20 cellular contexts compared by ENCODE assay signal in genomic region chr5:143636951-143637528, GRCh38.
DNase-seq lines count a peak whose midpoint lies in the region; ATAC-seq and TF ChIP-seq lines count a peak whose summit lies in the region.
"Had no signal": no experiment of that assay in that cellular context is flagged by ENCODE, and none has a peak within 500 bp of the region (broad histone marks: within the 10 kb centered on the region; RNA-seq: fewer than 3 reads in every experiment).

No MANE protein-coding gene starts in this region.

- dilution Hi-C loops in mammary epithelial cell (cut with HindIII; ENCODE audit: low sequenced_read_pairs) = no loop called here

- H3K4me1 ChIP-seq in mesenchymal stem cell (ENCODE audit: control insufficient read depth, insufficient read depth, low read depth, low read length) (no peaks in the 10 kb centered on the region), mammary epithelial cell (ENCODE audit: insufficient read depth, low read length) (no peaks in the 10 kb centered on the region)

- CTCF ChIA-PET in mammary epithelial cell (lab: Charles Lee; ENCODE audit: low non-redundant PET) = interaction anchor here (0.7 kb wide), 1 partner anchor 632 kb away, joined by 5 read pairs; no protein-coding TSS in a partner anchor

- no peak overlapping the region for H2BK12ac ChIP-seq in mesenchymal stem cell (ENCODE audit: low read length in 2 of 2)

- H4K8ac ChIP-seq in mesenchymal stem cell (ENCODE audit: low read length) = no peak overlapping the region

- H4K20me1 ChIP-seq in mammary epithelial cell (ENCODE audit: insufficient read depth, low read length) = no peaks in the 10 kb centered on the region

- TF ChIP-seq POLR2A in GM18505 (IDR thresholded peaks at IDR 0.05; ENCODE audit: borderline replicate concordance, extremely low read depth, insufficient read depth, insufficient read length) = no peak

- no peak overlapping the region for H3K14ac ChIP-seq in mesenchymal stem cell (ENCODE audit: low read length in 2 of 2)

- H3K27me3 Mint-ChIP-seq in HFFc6 (ENCODE audit: insufficient read depth) = peaks cover 3% of the 10 kb centered on the region; the same call in 1 of the 2 replicates
- H3K27me3 Mint-ChIP-seq: activated CD4-positive, alpha-beta T cell treated with anti-CD3 and anti-CD28 coated beads, Interleukin-2, amount 10 ng/mL, durations not matched to agents 24 days and 14 days; activated naive CD4-positive, alpha-beta T cell treated with anti-CD3 and anti-CD28 coated beads, Interleukin-2, amount 10 ng/mL, durations not matched to agents 7 days and 5 days; stimulated activated naive B cell treated with anti-CD40 and anti-IgM and Interleukin-4, amounts not matched to agents 10 μg/mL and 1 μg/mL and 100 μg/mL, for 72 hours had no signal

- no peak overlapping the region for H3K18ac ChIP-seq in mesenchymal stem cell (ENCODE audit: low read depth in 1 of 2, low read length in 2 of 2)

- H3K9me3 ChIP-seq in mesenchymal stem cell (ENCODE audit: control insufficient read depth, low read length) (no peaks in the 10 kb centered on the region), mammary epithelial cell (replicated peaks; ENCODE audit: insufficient read depth, low read length) (no peaks in the 10 kb centered on the region)

- H2BK120ac ChIP-seq in mesenchymal stem cell (ENCODE audit: low read depth, low read length) = no peak overlapping the region

- no peak overlapping the region for H2AK5ac ChIP-seq in mesenchymal stem cell (ENCODE audit: low read length, severe bottlenecking)

- intact Hi-C loops in mammary epithelial cell (cut with micrococcal nuclease) = no loop called here

- H3K9ac ChIP-seq in mesenchymal stem cell (ENCODE audit: low read length) (no peak overlapping the region), mammary epithelial cell (ENCODE audit: insufficient read depth, low read length) (no peak overlapping the region)

- ATAC-seq in HG03135 (IDR thresholded peaks at IDR 0.05; ENCODE audit: unreplicated experiment) (no peak), GM18505 (IDR thresholded peaks at IDR 0.05; ENCODE audit: unreplicated experiment) (no peak)
- ATAC-seq: stimulated activated naive B cell treated with anti-CD40 and anti-IgM and Interleukin-4, amounts not matched to agents 10 μg/mL and 1 μg/mL and 100 μg/mL, for 72 hours had no signal

- no peaks in the 10 kb centered on the region for H3K36me3 Mint-ChIP-seq in HFFc6 (ENCODE audit: low read depth)
- H3K36me3 Mint-ChIP-seq: activated naive CD4-positive, alpha-beta T cell treated with anti-CD3 and anti-CD28 coated beads, Interleukin-2, amount 10 ng/mL, durations not matched to agents 7 days and 5 days; stimulated activated naive B cell treated with anti-CD40 and anti-IgM and Interleukin-4, amounts not matched to agents 10 μg/mL and 1 μg/mL and 100 μg/mL, for 72 hours had no signal

- no peak overlapping the region for H3K4me2 ChIP-seq in mesenchymal stem cell (ENCODE audit: low read length, poor library complexity, severe bottlenecking)
- no peak overlapping the region for H3K4me2 ChIP-seq in mammary epithelial cell (ENCODE audit: insufficient read depth, low read depth, low read length)

- WGBS in mesenchymal stem cell = 40% methylated on average over 7 of the region's 7 CpGs
- 89% methylated on average over 7 of the region's 7 CpGs for WGBS in mammary epithelial cell (ENCODE audit: low coverage, missing lambda C conversion rate)

- in situ Hi-C loops in mammary epithelial cell (cut with MboI; ENCODE audit: low sequenced_read_pairs in 2 of 2) = no loop called here

- H3K4ac ChIP-seq in mesenchymal stem cell (ENCODE audit: low read depth in 1 of 2, low read length in 2 of 2) = no peak overlapping the region

- H3K36me3 ChIP-seq in mesenchymal stem cell (ENCODE audit: control insufficient read depth in 1 of 2, insufficient read depth in 2 of 2, low read depth in 1 of 2, low read length in 2 of 2) (no peaks in the 10 kb centered on the region), mammary epithelial cell (ENCODE audit: insufficient read depth, low read length) (no peaks in the 10 kb centered on the region)
- H3K36me3 ChIP-seq: cardiac muscle cell had no signal

- H3K79me2 ChIP-seq in mammary epithelial cell (ENCODE audit: insufficient read depth, low read length) = no peaks in the 10 kb centered on the region

- no peak overlapping the region for H4K91ac ChIP-seq in mesenchymal stem cell (ENCODE audit: low read length)

- no peaks in the 10 kb centered on the region for H3K27me3 ChIP-seq in mesenchymal stem cell (ENCODE audit: control insufficient read depth in 1 of 2, insufficient read depth in 1 of 2, low read length in 2 of 2)
- H3K27me3 ChIP-seq in mammary epithelial cell (ENCODE audit: insufficient read depth, low read length) = no peaks in the 10 kb centered on the region

- no peak overlapping the region for H3K27ac ChIP-seq in mesenchymal stem cell (ENCODE audit: low read length, poor library complexity, severe bottlenecking)
- H3K27ac ChIP-seq in mammary epithelial cell (ENCODE audit: insufficient read depth, low read depth, low read length) = no peak overlapping the region
- H3K27ac ChIP-seq: cardiac muscle cell had no signal

- TF ChIP-seq CTCF in HFFc6 (IDR thresholded peaks at IDR 0.05) (no peak), mammary epithelial cell (conservative IDR thresholded peaks at IDR 0.05 in 1 of 2, IDR thresholded peaks at IDR 0.05 in 1 of 2; ENCODE audit: extremely low read depth in 1 of 2, insufficient read depth in 1 of 2, low read depth in 1 of 2, low read length in 2 of 2) (no peak)

- DNase-seq in AG08395 (ENCODE audit: low spot score) (peak; percentile 30), HFFc6 (no peak), astrocyte of the hippocampus (ENCODE audit: low read depth, low spot score) (peak; percentile 77), mesenchymal stem cell (peak; percentile 50), mammary epithelial cell (no peak), H4 (ENCODE audit: low spot score) (no peak)
- DNase-seq: activated CD4-positive, alpha-beta T cell treated with anti-CD3 and anti-CD28 coated beads, Interleukin-2, amount 10 ng/mL, durations not matched to agents 24 days and 14 days; activated naive CD4-positive, alpha-beta T cell treated with anti-CD3 and anti-CD28 coated beads, Interleukin-2, amount 10 ng/mL, durations not matched to agents 7 days and 5 days; COR-L47; effector CD4-positive, alpha-beta T cell; GOT3; left cardiac atrium; NCI-H2029 treated with DMSO at 0.1 percent for 48 hours; NCI-H526; occipital lobe; OCI-M1; stimulated activated naive B cell treated with anti-CD40 and anti-IgM and Interleukin-4, amounts not matched to agents 10 μg/mL and 1 μg/mL and 100 μg/mL, for 72 hours had no signal

- no TSS peak for BruUV-seq in mammary epithelial cell (replicated peaks; lab: Mats Ljungman, UMichigan)

- H3K4me3 Mint-ChIP-seq in HFFc6 = peak overlapping the region; percentile 9; the same call in 1 of the 2 replicates
- H3K4me3 Mint-ChIP-seq: activated CD4-positive, alpha-beta T cell treated with anti-CD3 and anti-CD28 coated beads, Interleukin-2, amount 10 ng/mL, durations not matched to agents 24 days and 14 days; activated naive CD4-positive, alpha-beta T cell treated with anti-CD3 and anti-CD28 coated beads, Interleukin-2, amount 10 ng/mL, durations not matched to agents 7 days and 5 days; stimulated activated naive B cell treated with anti-CD40 and anti-IgM and Interleukin-4, amounts not matched to agents 10 μg/mL and 1 μg/mL and 100 μg/mL, for 72 hours had no signal

- H2BK15ac ChIP-seq in mesenchymal stem cell (ENCODE audit: low read depth, poor library complexity, severe bottlenecking) = no peak overlapping the region

- no peak overlapping the region for H3K4me3 ChIP-seq in mesenchymal stem cell (ENCODE audit: insufficient read depth in 1 of 2, low read depth in 1 of 2, low read length in 2 of 2)
- H3K4me3 ChIP-seq in mammary epithelial cell (replicated peaks in 1 of 3; ENCODE audit: insufficient read depth in 1 of 3, low read depth in 2 of 3, low read length in 3 of 3) = no peak overlapping the region
- H3K4me3 ChIP-seq: cardiac muscle cell had no signal

- H3K9me3 Mint-ChIP-seq in HFFc6 = no peaks in the 10 kb centered on the region
- H3K9me3 Mint-ChIP-seq: activated naive CD4-positive, alpha-beta T cell treated with anti-CD3 and anti-CD28 coated beads, Interleukin-2, amount 10 ng/mL, durations not matched to agents 7 days and 5 days; stimulated activated naive B cell treated with anti-CD40 and anti-IgM and Interleukin-4, amounts not matched to agents 10 μg/mL and 1 μg/mL and 100 μg/mL, for 72 hours had no signal

- no peak overlapping the region for H3K23ac ChIP-seq in mesenchymal stem cell (ENCODE audit: low read length in 2 of 2)

- no peak overlapping the region for H2BK5ac ChIP-seq in mesenchymal stem cell (ENCODE audit: low read depth, low read length, poor library complexity, severe bottlenecking)

- peak overlapping the region; percentile 63 for H3K27ac Mint-ChIP-seq in HFFc6
- H3K27ac Mint-ChIP-seq: activated CD4-positive, alpha-beta T cell treated with anti-CD3 and anti-CD28 coated beads, Interleukin-2, amount 10 ng/mL, durations not matched to agents 24 days and 14 days; activated naive CD4-positive, alpha-beta T cell treated with anti-CD3 and anti-CD28 coated beads, Interleukin-2, amount 10 ng/mL, durations not matched to agents 7 days and 5 days; stimulated activated naive B cell treated with anti-CD40 and anti-IgM and Interleukin-4, amounts not matched to agents 10 μg/mL and 1 μg/mL and 100 μg/mL, for 72 hours had no signal

- H3K4me1 Mint-ChIP-seq in HFFc6 (ENCODE audit: low read depth) = peaks cover 51% of the 10 kb centered on the region
- H3K4me1 Mint-ChIP-seq: activated CD4-positive, alpha-beta T cell treated with anti-CD3 and anti-CD28 coated beads, Interleukin-2, amount 10 ng/mL, durations not matched to agents 24 days and 14 days; activated naive CD4-positive, alpha-beta T cell treated with anti-CD3 and anti-CD28 coated beads, Interleukin-2, amount 10 ng/mL, durations not matched to agents 7 days and 5 days had no signal

- H2AFZ ChIP-seq in mesenchymal stem cell (ENCODE audit: low read depth, low read length) = no peak overlapping the region
- no peak overlapping the region for H2AFZ ChIP-seq in mammary epithelial cell (ENCODE audit: low read depth, low read length)

- no peaks in the 10 kb centered on the region for H3K79me1 ChIP-seq in mesenchymal stem cell (replicated peaks; ENCODE audit: low read length, poor library complexity, severe bottlenecking)

Comparison
In these comparisons a context has a peak if more than half of its experiments do, and no peak if none do; other contexts are left out.
1. DNase-seq: peak in AG08395 (single experiment), astrocyte of the hippocampus (single experiment) and mesenchymal stem cell (single experiment); none in HFFc6 (single experiment), mammary epithelial cell (single experiment) and H4 (single experiment).